11 cellular contexts compared by ENCODE assay signal in genomic region chr4:185192059-185192458, GRCh38. TPM values are rescaled to one million over a fixed set of nuclear protein-coding genes. Genes with fewer than 3 reads are reported as not detected.
DNase-seq lines count a peak whose midpoint lies in the region; ATAC-seq, FAIRE-seq and TF ChIP-seq lines count a peak whose summit lies in the region.
"Had no signal": no experiment of that assay in that cellular context is flagged by ENCODE, and none has a peak within 500 bp of the region (broad histone marks: within the 10 kb centered on the region; RNA-seq: fewer than 3 reads in every experiment).

No MANE protein-coding gene starts in this region.

- in situ Hi-C loops in transverse colon (cut with MboI; ENCODE audit: low pct_ligation_motif_present in 1 of 4, low pct_unique_long_range_greater_than_20kb in 1 of 4, low sequenced_read_pairs in 3 of 4), result no loop called here

- WGBS in transverse colon (ENCODE audit: low coverage in 1 of 2), 2 donors, result 75 to 83% methylated on average over 1 of the region's 1 CpG

- peaks cover 0 to 19% (median 0%) of the 10 kb centered on the region in 4 donors for H3K36me3 ChIP-seq in transverse colon
- H3K36me3 ChIP-seq in lower lobe of right lung, result peaks cover 26% of the 10 kb centered on the region
- H3K36me3 ChIP-seq: neural progenitor cell had no signal

- no peak for TF ChIP-seq EP300 in transverse colon (IDR thresholded peaks at IDR 0.05; ENCODE audit: low read depth)

- TF ChIP-seq CTCF in transverse colon (IDR thresholded peaks at IDR 0.05) (no peak), lower lobe of right lung (IDR thresholded peaks at IDR 0.05) (no peak)

- intact Hi-C loops in transverse colon (cut with DNase I; ENCODE audit: low total_unique reads) (no loop called here), lower lobe of right lung (cut with DNase I) (no loop called here)

- DNase-seq in central memory CD8-positive, alpha-beta T cell (ENCODE audit: low spot score in 2 of 2), result no peak
- no peak for DNase-seq in H54 (ENCODE audit: insufficient read length, low spot score)
- no peak for DNase-seq in transverse colon
- no peak for DNase-seq in lower lobe of right lung
- DNase-seq: activated effector memory CD4-positive, alpha-beta T cell treated with Interleukin-2 at 50 U/mL for 16 hours; NCI-H1436 treated with DMSO at 0.1 percent for 48 hours had no signal

- peaks cover 32% of the 10 kb centered on the region for H3K4me1 Mint-ChIP-seq in central memory CD8-positive, alpha-beta T cell
- H3K4me1 Mint-ChIP-seq: neural progenitor cell had no signal

- H3K27me3 Mint-ChIP-seq in central memory CD8-positive, alpha-beta T cell, result no peaks in the 10 kb centered on the region

- no peaks in the 10 kb centered on the region for H3K9me3 ChIP-seq in transverse colon
- no peaks in the 10 kb centered on the region for H3K9me3 ChIP-seq in lower lobe of right lung

- H3K36me3 Mint-ChIP-seq in central memory CD8-positive, alpha-beta T cell (ENCODE audit: insufficient read depth), result peaks cover 13% of the 10 kb centered on the region

- no peaks in the 10 kb centered on the region for H3K9me3 Mint-ChIP-seq in central memory CD8-positive, alpha-beta T cell
- H3K9me3 Mint-ChIP-seq: neural progenitor cell had no signal

- H3K27me3 ChIP-seq in transverse colon (no peaks in the 10 kb centered on the region), lower lobe of right lung (ENCODE audit: low read depth) (no peaks in the 10 kb centered on the region)
- H3K27me3 ChIP-seq: neural progenitor cell had no signal

- peak overlapping the region; percentile 10 for H3K27ac Mint-ChIP-seq in central memory CD8-positive, alpha-beta T cell (ENCODE audit: low read depth)
- H3K27ac Mint-ChIP-seq: neural progenitor cell had no signal

- no peaks in the 10 kb centered on the region for H3K4me1 ChIP-seq in transverse colon
- no peaks in the 10 kb centered on the region for H3K4me1 ChIP-seq in lower lobe of right lung
- H3K4me1 ChIP-seq: neural progenitor cell had no signal

- no peak for TF ChIP-seq POLR2A in H54 (IDR thresholded peaks at IDR 0.05; ENCODE audit: low read depth, low read length)
- TF ChIP-seq POLR2A in transverse colon (IDR thresholded peaks at IDR 0.05), result no peak

- H3K4me3 Mint-ChIP-seq in central memory CD8-positive, alpha-beta T cell, result no peak overlapping the region
- H3K4me3 Mint-ChIP-seq: neural progenitor cell had no signal

- H3K27ac ChIP-seq in transverse colon (no peak overlapping the region), lower lobe of right lung (no peak overlapping the region)
- H3K27ac ChIP-seq: neural progenitor cell had no signal

- H3K4me3 ChIP-seq in transverse colon, result no peak overlapping the region
- H3K4me3 ChIP-seq in lower lobe of right lung, result no peak overlapping the region
- H3K4me3 ChIP-seq: neural progenitor cell had no signal

- no peak for FAIRE-seq in H54 (lab: Jason Lieb, UNC)

- ATAC-seq in GM19023 (IDR thresholded peaks at IDR 0.05; ENCODE audit: unreplicated experiment), result peak; percentile 77
- ATAC-seq in GM21576 (IDR thresholded peaks at IDR 0.05; ENCODE audit: unreplicated experiment), result peak; percentile 89
- peak; percentile 89 for ATAC-seq in HG03103 (IDR thresholded peaks at IDR 0.05; ENCODE audit: low read depth, unreplicated experiment)
- ATAC-seq in central memory CD8-positive, alpha-beta T cell (replicated peaks; ENCODE audit: extremely low read depth, poor library complexity, severe bottlenecking), result no peak
- ATAC-seq in lower lobe of right lung, result no peak
- ATAC-seq: Panc1 had no signal

RNA-seq across cellular contexts. Expression of gene CFAP97, which starts 11.7 kb away (rescaled TPM):
- 10 to 100 TPM in 2 of 4 donors, 1 to 10 TPM in 2; 4.6 to 17.1 (median 9.3) TPM for total RNA-seq in transverse colon
- total RNA-seq in lower lobe of right lung, result 29.4 TPM

RNA-seq across cellular contexts. Expression of gene SNX25, which starts 17.3 kb away (rescaled TPM):
- total RNA-seq in transverse colon, result 10 to 100 TPM; 17.1 to 68.5 (median 19.5) TPM
- total RNA-seq in lower lobe of right lung, result 74.7 TPM

RNA-seq across cellular contexts. Expression of gene SLC25A4, which starts 49.0 kb away (rescaled TPM):
- total RNA-seq in transverse colon (10 to 100 TPM; 20.9 to 57.6 (median 25.8) TPM), lower lobe of right lung (33.1 TPM)

Comparison
In these comparisons a context has a peak if more than half of its experiments do, and no peak if none do; other contexts are left out.
1. ATAC-seq: peak in GM19023 (single experiment), GM21576 (single experiment) and HG03103 (single experiment); none in central memory CD8-positive, alpha-beta T cell (single experiment) and lower lobe of right lung (0 of 2).